Comparison of ENCODE assay signal across 9 cellular contexts in the genomic region with DNA sequence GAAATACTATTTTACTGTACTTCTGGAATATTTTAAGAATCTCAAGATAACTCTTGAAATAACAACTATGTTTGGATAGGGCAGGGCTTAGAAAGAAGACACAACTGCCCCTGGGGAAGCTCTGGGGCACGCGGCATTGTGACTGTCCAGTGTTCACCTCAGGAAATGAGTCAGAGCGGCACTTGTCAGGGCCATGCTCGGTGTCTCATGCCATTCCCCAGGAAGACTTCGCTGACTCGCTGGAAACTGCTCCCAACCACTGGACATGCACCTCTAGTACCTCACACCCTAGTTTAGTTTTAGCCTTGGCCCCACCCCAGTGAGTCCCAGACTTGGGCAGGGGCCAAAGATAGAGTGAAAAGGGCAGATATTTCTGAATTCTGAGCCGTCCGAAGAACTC.
A peak's percentile ranks its signal among the peaks of the same experiment; 100 is the strongest.
DNase-seq lines count a peak whose midpoint lies in the region; ATAC-seq, FAIRE-seq and TF ChIP-seq lines count a peak whose summit lies in the region.
"Had no signal": no experiment of that assay in that cellular context is flagged by ENCODE, and none has a peak within 500 bp of the region (broad histone marks: within the 10 kb centered on the region; RNA-seq: fewer than 3 reads in every experiment).

No MANE protein-coding gene starts in this region.

- peaks cover 0 to 3% (median 0%) of the 10 kb centered on the region in 3 donors for H3K36me3 Mint-ChIP-seq in naive thymus-derived CD8-positive, alpha-beta T cell
- H3K36me3 Mint-ChIP-seq: natural killer cell had no signal

- H3K27ac ChIP-seq in mammary epithelial cell (ENCODE audit: insufficient read depth, low read depth, low read length) = no peak overlapping the region

- H3K9me3 ChIP-seq in mammary epithelial cell (replicated peaks; ENCODE audit: insufficient read depth, low read length) = no peaks in the 10 kb centered on the region

- POLR2A ChIA-PET in naive thymus-derived CD8-positive, alpha-beta T cell (lab: Charles Lee) = no interaction called here

- H3K4me3 Mint-ChIP-seq in naive thymus-derived CD8-positive, alpha-beta T cell = no peak overlapping the region
- H3K4me3 Mint-ChIP-seq: natural killer cell had no signal

- ATAC-seq in left lobe of liver (peak; percentile 46), GM18517 (IDR thresholded peaks at IDR 0.05; ENCODE audit: unreplicated experiment) (no peak)
- no peak for ATAC-seq in naive thymus-derived CD8-positive, alpha-beta T cell
- ATAC-seq: natural killer cell had no signal

- in situ Hi-C loops in mammary epithelial cell (cut with MboI; ENCODE audit: low sequenced_read_pairs in 2 of 2) = no loop called here

- H3K27me3 Mint-ChIP-seq in naive thymus-derived CD8-positive, alpha-beta T cell = no peaks in the 10 kb centered on the region

- no peaks in the 10 kb centered on the region for H4K20me1 ChIP-seq in mammary epithelial cell (ENCODE audit: insufficient read depth, low read length)

- H3K27ac Mint-ChIP-seq in naive thymus-derived CD8-positive, alpha-beta T cell = no peak overlapping the region
- H3K27ac Mint-ChIP-seq: natural killer cell had no signal

- H3K4me1 Mint-ChIP-seq in naive thymus-derived CD8-positive, alpha-beta T cell = peaks cover 0 to 2% (median 0%) of the 10 kb centered on the region in 4 donors
- H3K4me1 Mint-ChIP-seq: natural killer cell had no signal

- no peak for TF ChIP-seq CTCF in mammary epithelial cell (conservative IDR thresholded peaks at IDR 0.05 in 1 of 2, IDR thresholded peaks at IDR 0.05 in 1 of 2; ENCODE audit: extremely low read depth in 1 of 2, insufficient read depth in 1 of 2, low read depth in 1 of 2, low read length in 2 of 2)

- H3K36me3 ChIP-seq in mammary epithelial cell (ENCODE audit: insufficient read depth, low read length) = no peaks in the 10 kb centered on the region

- no peak for FAIRE-seq in urothelium cell line (lab: Jason Lieb, UNC)

- no peaks in the 10 kb centered on the region for H3K79me2 ChIP-seq in mammary epithelial cell (ENCODE audit: insufficient read depth, low read length)

- CTCF ChIA-PET in mammary epithelial cell (lab: Charles Lee; ENCODE audit: low non-redundant PET) = no interaction called here

- no peak overlapping the region for H3K9ac ChIP-seq in mammary epithelial cell (ENCODE audit: insufficient read depth, low read length)

- H3K27me3 ChIP-seq in mammary epithelial cell (ENCODE audit: insufficient read depth, low read length) = no peaks in the 10 kb centered on the region

- no TSS peak for BruUV-seq in mammary epithelial cell (replicated peaks; lab: Mats Ljungman, UMichigan)

- DNase-seq in NOMO-1 treated with DMSO at 0.1 percent for 48 hours (lab: John Stamatoyannopoulos, UW; ENCODE audit: unreplicated experiment) (peak; percentile 18), NOMO-1 treated with dmso at 0.1 percent for 144 hours (lab: John Stamatoyannopoulos, UW; ENCODE audit: unreplicated experiment) (no peak), mammary epithelial cell (peak; percentile 75), left lobe of liver (ENCODE audit: low spot score) (no peak), urothelium cell line (ENCODE audit: low spot score) (peak; percentile 53), nucleus accumbens (lab: John Stamatoyannopoulos, UW) (no peak)
- DNase-seq in naive thymus-derived CD8-positive, alpha-beta T cell = no peak
- DNase-seq: natural killer cell had no signal

- H3K4me2 ChIP-seq in mammary epithelial cell (ENCODE audit: insufficient read depth, low read depth, low read length) = peak overlapping the region; percentile 35

- H3K4me3 ChIP-seq in mammary epithelial cell (replicated peaks in 1 of 3; ENCODE audit: insufficient read depth in 1 of 3, low read depth in 2 of 3, low read length in 3 of 3) = no peak overlapping the region

- intact Hi-C loops in mammary epithelial cell (cut with micrococcal nuclease) = no loop called here

- dilution Hi-C loops in mammary epithelial cell (cut with HindIII; ENCODE audit: low sequenced_read_pairs) = no loop called here

- WGBS in mammary epithelial cell (ENCODE audit: low coverage, missing lambda C conversion rate) = 34% methylated on average over 8 of the region's 8 CpGs

- peaks cover 18% of the 10 kb centered on the region for H3K4me1 ChIP-seq in mammary epithelial cell (ENCODE audit: insufficient read depth, low read length)

- H2AFZ ChIP-seq in mammary epithelial cell (ENCODE audit: low read depth, low read length) = no peak overlapping the region

- no peaks in the 10 kb centered on the region for H3K9me3 Mint-ChIP-seq in naive thymus-derived CD8-positive, alpha-beta T cell
- H3K9me3 Mint-ChIP-seq: natural killer cell had no signal

Comparison
In these comparisons a context has a peak if more than half of its experiments do, and no peak if none do; other contexts are left out.
1. DNase-seq: peak in NOMO-1 treated with DMSO at 0.1 percent for 48 hours (single experiment), mammary epithelial cell (single experiment) and urothelium cell line (single experiment); none in NOMO-1 treated with dmso at 0.1 percent for 144 hours (single experiment), left lobe of liver (single experiment), naive thymus-derived CD8-positive, alpha-beta T cell (0 of 10) and nucleus accumbens (0 of 56).